27 cellular contexts compared by ENCODE assay signal in the genomic region with DNA sequence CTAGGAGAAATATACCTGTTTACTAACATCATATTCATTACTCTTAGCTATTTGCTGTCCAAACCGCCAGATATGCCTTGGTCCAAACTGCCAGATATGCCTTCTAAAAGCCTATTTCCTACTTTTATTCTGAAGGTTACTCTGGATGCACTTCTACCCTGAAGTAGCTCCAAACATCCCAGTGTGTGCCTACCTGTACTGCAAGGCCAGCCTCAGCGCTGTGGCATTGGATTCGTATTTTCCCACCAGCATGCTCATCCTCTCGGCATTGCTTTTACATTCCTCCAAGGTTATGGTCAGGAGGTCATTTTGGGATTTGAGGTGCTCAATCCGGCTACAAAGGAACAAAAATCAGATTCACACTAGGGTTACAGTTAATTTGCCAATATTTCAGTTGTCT.
"Had no signal": no experiment of that assay in that cellular context is flagged by ENCODE, and none has a peak within 500 bp of the region (broad histone marks: within the 10 kb centered on the region; RNA-seq: fewer than 3 reads in every experiment).

No MANE protein-coding gene starts in this region.

- H3K4me3 Mint-ChIP-seq: activated CD4-positive, alpha-beta memory T cell treated with anti-CD3 and anti-CD28 coated beads, Interleukin-2, amount 10 ng/mL, durations not matched to agents 7 days and 5 days; activated CD4-positive, alpha-beta T cell treated with anti-CD3 and anti-CD28 coated beads for 36 hours; activated naive CD4-positive, alpha-beta T cell treated with anti-CD3 and anti-CD28 coated beads, Interleukin-2, amount 10 ng/mL, durations not matched to agents 7 days and 5 days; activated naive CD8-positive, alpha-beta T cell treated with anti-CD3 and anti-CD28 coated beads for 36 hours; activated T-helper 17 cell treated with anti-CD3 and anti-CD28 coated beads, Interleukin-2, amount 50 U/mL, for 72 hours had no signal

- H3K27me3 ChIP-seq: MG63, Peyer's patch, SJCRH30 had no signal

- ATAC-seq: activated CD4-positive, alpha-beta T cell treated with anti-CD3 and anti-CD28 coated beads for 36 hours; activated T-helper 17 cell treated with anti-CD3 and anti-CD28 coated beads, Interleukin-2, amount 50 U/mL, for 72 hours had no signal

- H3K9me2 ChIP-seq: SK-N-SH had no signal

- H3K27ac Mint-ChIP-seq: activated CD4-positive, alpha-beta memory T cell treated with anti-CD3 and anti-CD28 coated beads, Interleukin-2, amount 10 ng/mL, durations not matched to agents 7 days and 5 days; activated CD4-positive, alpha-beta T cell treated with anti-CD3 and anti-CD28 coated beads for 36 hours; activated naive CD4-positive, alpha-beta T cell treated with anti-CD3 and anti-CD28 coated beads, Interleukin-2, amount 10 ng/mL, durations not matched to agents 7 days and 5 days; activated naive CD8-positive, alpha-beta T cell treated with anti-CD3 and anti-CD28 coated beads for 36 hours; activated T-helper 17 cell treated with anti-CD3 and anti-CD28 coated beads, Interleukin-2, amount 50 U/mL, for 72 hours had no signal

- H3K4me2 ChIP-seq: SK-N-SH had no signal

- H3K4me1 ChIP-seq: Peyer's patch, SJCRH30 had no signal

- H3K36me3 ChIP-seq: MG63, Peyer's patch had no signal

- H3K27ac ChIP-seq: Peyer's patch, RWPE1, SJCRH30, VCaP had no signal

- H3K27me3 Mint-ChIP-seq: activated CD4-positive, alpha-beta memory T cell treated with anti-CD3 and anti-CD28 coated beads, Interleukin-2, amount 10 ng/mL, durations not matched to agents 7 days and 5 days; activated CD4-positive, alpha-beta T cell treated with anti-CD3 and anti-CD28 coated beads for 36 hours; activated naive CD4-positive, alpha-beta T cell treated with anti-CD3 and anti-CD28 coated beads, Interleukin-2, amount 10 ng/mL, durations not matched to agents 7 days and 5 days; activated naive CD8-positive, alpha-beta T cell treated with anti-CD3 and anti-CD28 coated beads for 36 hours; activated T-helper 17 cell treated with anti-CD3 and anti-CD28 coated beads, Interleukin-2, amount 50 U/mL, for 72 hours had no signal

- H3K9me3 ChIP-seq: SJCRH30, SK-N-SH had no signal

- H3K9me3 Mint-ChIP-seq: activated naive CD8-positive, alpha-beta T cell treated with anti-CD3 and anti-CD28 coated beads for 36 hours; activated T-helper 17 cell treated with anti-CD3 and anti-CD28 coated beads, Interleukin-2, amount 50 U/mL, for 72 hours had no signal

- H3K4me3 ChIP-seq: MG63, Peyer's patch, SJCRH30 had no signal

- H3K9ac ChIP-seq: SK-N-SH had no signal

- DNase-seq: activated CD4-positive, alpha-beta memory T cell treated with anti-CD3 and anti-CD28 coated beads, Interleukin-2, amount 10 ng/mL, durations not matched to agents 7 days and 5 days; activated CD4-positive, alpha-beta T cell treated with anti-CD3 and anti-CD28 coated beads for 36 hours; activated CD4-positive, alpha-beta T cell treated with anti-CD3 and anti-CD28 coated beads, Interleukin-2, amount 50 U/mL, for 1 hour; activated gamma-delta T cell; activated naive CD4-positive, alpha-beta T cell treated with anti-CD3 and anti-CD28 coated beads, Interleukin-2, amount 10 ng/mL, durations not matched to agents 7 days and 5 days; activated naive CD8-positive, alpha-beta T cell treated with anti-CD3 and anti-CD28 coated beads for 36 hours; activated T-cell treated with anti-CD3 and anti-CD28 coated beads for 4 hours; activated T-cell treated with anti-CD3 and anti-CD28 coated beads, Interleukin-2, amount 50 U/mL, for 48 hours; anterior cingulate cortex; cerebellar nuclear complex; MG63; MV-4-11; NCI-H1092 treated with DMSO at 0.1 percent for 48 hours; NCI-H1417 treated with DMSO at 0.1 percent for 48 hours; NCI-H1694 treated with DMSO at 0.1 percent for 48 hours; NCI-H2029 treated with DMSO at 0.1 percent for 48 hours; NCI-H345; NCI-H510A; NCI-H526 treated with DMSO at 0.1 percent for 48 hours; Peyer's patch; Right ventricle myocardium superior; SJCRH30; SK-N-SH; T-helper 1 cell had no signal
